Comparison of ENCODE assay signal across 13 cellular contexts in the genomic region with DNA sequence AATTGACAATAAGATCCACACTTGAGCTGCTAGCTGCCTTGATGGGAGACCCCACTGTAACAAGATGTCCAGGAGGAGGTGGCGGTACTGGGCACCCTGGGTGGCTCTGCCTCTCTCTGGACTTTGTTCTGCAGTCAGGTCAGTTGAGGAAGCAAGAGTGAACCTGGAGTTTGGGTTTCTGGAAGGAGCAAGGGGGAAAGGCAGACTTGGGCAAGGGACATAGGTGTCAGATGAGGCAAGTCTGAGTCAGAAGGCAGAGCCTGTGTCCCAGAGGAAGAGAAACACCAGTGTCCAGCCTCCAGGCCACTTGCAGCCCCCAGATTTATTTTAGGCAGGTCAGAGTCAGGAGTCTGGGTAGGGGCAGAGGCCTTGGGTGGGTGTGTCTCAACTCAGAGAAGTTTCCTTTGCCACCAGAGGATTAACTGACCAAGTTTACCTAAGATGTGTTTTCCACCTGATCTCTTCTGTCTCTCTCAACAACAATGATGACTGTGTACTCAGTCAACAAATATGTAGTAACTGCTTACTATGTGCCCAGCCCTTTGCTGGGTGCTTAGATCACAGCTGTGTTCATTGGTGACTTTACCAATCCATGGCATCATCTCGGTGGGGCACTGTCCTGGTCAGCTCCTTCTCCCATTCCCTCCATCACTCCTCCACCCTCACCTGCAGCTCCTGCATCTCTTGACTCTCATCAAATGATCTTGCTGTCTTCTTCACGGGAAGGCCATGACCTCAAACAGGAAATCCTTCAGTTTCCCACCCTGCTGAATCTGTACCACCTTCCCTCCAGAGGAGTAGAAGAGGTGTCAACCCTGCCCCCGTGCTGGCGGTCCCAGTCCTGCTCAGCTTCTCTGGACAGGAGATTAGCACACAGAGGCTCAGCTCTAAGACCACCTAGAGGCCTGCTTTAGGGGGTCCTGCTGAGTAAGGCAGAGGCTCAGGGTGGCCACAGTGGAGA. TPM values are rescaled to one million over a fixed set of nuclear protein-coding genes. Genes with fewer than 3 reads are reported as not detected.
DNase-seq lines count a peak whose midpoint lies in the region; ATAC-seq, FAIRE-seq and TF ChIP-seq lines count a peak whose summit lies in the region.
"Had no signal": no experiment of that assay in that cellular context is flagged by ENCODE, and none has a peak within 500 bp of the region (broad histone marks: within the 10 kb centered on the region; RNA-seq: fewer than 3 reads in every experiment).

No MANE protein-coding gene starts in this region.

- 74% methylated on average over 5 of the region's 5 CpGs for WGBS in pancreas, 2 donors

- H3K4me3 ChIP-seq in epithelial cell of esophagus (ENCODE audit: low read length) (no peak overlapping the region), pancreas (no peak overlapping the region)
- H3K4me3 ChIP-seq: BLaER1 treated with 17β-estradiol and CSF1 and Interleukin-3, amounts not matched to agents 10 nM and 100 nM had no signal

- no peak for FAIRE-seq in pancreas (lab: Jason Lieb, UNC)

- H3K27ac ChIP-seq in pancreas = peak overlapping the region; percentile 65 to 91 (median 78)
- H3K27ac ChIP-seq: BLaER1 treated with 17β-estradiol and CSF1 and Interleukin-3, amounts not matched to agents 10 nM and 100 nM had no signal

- no peaks in the 10 kb centered on the region for H3K36me3 ChIP-seq in pancreas
- H3K36me3 ChIP-seq: BLaER1 treated with 17β-estradiol and CSF1 and Interleukin-3, amounts not matched to agents 10 nM and 100 nM had no signal

- TF ChIP-seq CTCF in epithelial cell of esophagus (IDR thresholded peaks at IDR 0.05; ENCODE audit: insufficient read depth, low read depth, low read length, missing control alignments) = no peak
- TF ChIP-seq CTCF in pancreas (IDR thresholded peaks at IDR 0.05) = no peak

- H3K9me3 ChIP-seq in pancreas = no peaks in the 10 kb centered on the region
- H3K9me3 ChIP-seq: BLaER1 treated with 17β-estradiol and CSF1 and Interleukin-3, amounts not matched to agents 10 nM and 100 nM had no signal

- H3K4me1 ChIP-seq in pancreas = peaks cover 33 to 62% (median 47%) of the 10 kb centered on the region in 3 donors

- peak; percentile 98 for DNase-seq in DMS53 (lab: John Stamatoyannopoulos, UW)
- peak; percentile 60 for DNase-seq in NCI-H2196 (lab: John Stamatoyannopoulos, UW; ENCODE audit: unreplicated experiment)
- peak; percentile 89 for DNase-seq in epithelial cell of esophagus (ENCODE audit: low read depth)
- DNase-seq in pancreas = no peak
- DNase-seq in cerebellum (ENCODE audit: low spot score) = no peak
- no peak for DNase-seq in NCI-H446 treated with DMSO at 0.1 percent for 48 hours (lab: John Stamatoyannopoulos, UW)
- no peak for DNase-seq in globus pallidus (ENCODE audit: low spot score)
- DNase-seq: endodermal cell; mesendoderm; stimulated activated CD4-positive, alpha-beta T cell treated with anti-CD3 and anti-CD28 coated beads, Interleukin-2, amount 100 ng/mL, for 48 hours; stimulated activated naive CD4-positive, alpha-beta T cell treated with Interleukin-2 at 50 U/mL for 16 hours had no signal

- H3K27me3 ChIP-seq in pancreas = no peaks in the 10 kb centered on the region
- H3K27me3 ChIP-seq: BLaER1 treated with 17β-estradiol and CSF1 and Interleukin-3, amounts not matched to agents 10 nM and 100 nM had no signal

- intact Hi-C loops in pancreas (cut with DNase I) = loop anchor here in 1 of 3 donors (5.0 kb wide), 1 partner anchor 60 kb away; no protein-coding TSS in a partner anchor

- peak; percentile 5 to 19 (median 12) for ATAC-seq in pancreas
- ATAC-seq in HG03521 (IDR thresholded peaks at IDR 0.05; ENCODE audit: unreplicated experiment) = no peak

RNA-seq across cellular contexts. Expression of a gene that starts 36.6 kb away (rescaled TPM):
- total RNA-seq in pancreas (100 to 1,000 TPM in 5 of 6 donors, 10 to 100 TPM in 1; 99.3 to 278 (median 158) TPM), cerebellum (0.73 TPM)
- 100 to 1,000 TPM; 284 to 447 TPM for polyA plus RNA-seq in pancreas

Comparison
In these comparisons a context has a peak if more than half of its experiments do, and no peak if none do; other contexts are left out.
1. DNase-seq: peak in DMS53 (single experiment), NCI-H2196 (single experiment) and epithelial cell of esophagus (single experiment); none in pancreas (0 of 6), cerebellum (single experiment), NCI-H446 treated with DMSO at 0.1 percent for 48 hours (single experiment) and globus pallidus (single experiment).
2. RNA of a gene that starts 36.6 kb away (total RNA-seq): 99.3 to 278 TPM in pancreas; 0.73 TPM in cerebellum (single experiment); every median in the first group is over 10 times any median in the second.